9 cellular contexts compared by ENCODE assay signal in genomic region chr15:62742409-62743171, GRCh38.
DNase-seq lines count a peak whose midpoint lies in the region; ATAC-seq and TF ChIP-seq lines count a peak whose summit lies in the region.
"Had no signal": no experiment of that assay in that cellular context is flagged by ENCODE, and none has a peak within 500 bp of the region (broad histone marks: within the 10 kb centered on the region; RNA-seq: fewer than 3 reads in every experiment).

No MANE protein-coding gene starts in this region.

- ATAC-seq in left lobe of liver (peak; percentile 94), HG02642 (IDR thresholded peaks at IDR 0.05; ENCODE audit: poor library complexity, unreplicated experiment) (no peak)

- in situ Hi-C loops in SK-MEL-5 (cut with HindIII; ENCODE audit: low pct_unique_long_range_greater_than_20kb, low sequenced_read_pairs), result no loop called here

- DNase-seq in DMS79 treated with DMSO at 0.1 percent for 48 hours (lab: John Stamatoyannopoulos, UW), result peak; percentile 21
- DNase-seq in DMS79 (lab: John Stamatoyannopoulos, UW), result no peak
- peak; percentile 74 for DNase-seq in SK-MEL-5 (ENCODE audit: low read depth, low spot score)
- DNase-seq in choroid plexus epithelial cell (ENCODE audit: low read depth), result peak; percentile 86
- no peak for DNase-seq in left lobe of liver (ENCODE audit: low spot score)
- DNase-seq in stimulated activated CD4-positive, alpha-beta T cell treated with anti-CD3 and anti-CD28 coated beads, Interleukin-2, amount 100 ng/mL, for 48 hours, result peak; percentile 18 to 19

- no peaks in the 10 kb centered on the region for H3K79me2 ChIP-seq in Loucy (ENCODE audit: insufficient read depth, low read length)

- peak overlapping the region; percentile 99 for H2AFZ ChIP-seq in Loucy (ENCODE audit: low read length)

- H3K4me3 ChIP-seq in Loucy (ENCODE audit: low read length, poor library complexity, severe bottlenecking), result peak overlapping the region; percentile 67
- peak overlapping the region; percentile 35 for H3K4me3 ChIP-seq in choroid plexus epithelial cell (ENCODE audit: low read depth, low read length)
- H3K4me3 ChIP-seq: BLaER1 treated with 17β-estradiol and CSF1 and Interleukin-3, amounts not matched to agents 10 nM and 100 nM had no signal

- no peaks in the 10 kb centered on the region for H3K27me3 ChIP-seq in Loucy (ENCODE audit: insufficient read depth, low read length, poor library complexity, severe bottlenecking)
- H3K27me3 ChIP-seq: BLaER1 treated with 17β-estradiol and CSF1 and Interleukin-3, amounts not matched to agents 10 nM and 100 nM had no signal

- no peaks in the 10 kb centered on the region for H3K9me2 ChIP-seq in Loucy (replicated peaks; ENCODE audit: low read depth, low read length)

- H3K9ac ChIP-seq in Loucy (ENCODE audit: low read depth, low read length, poor library complexity, severe bottlenecking), result peak overlapping the region; percentile 46

- no peaks in the 10 kb centered on the region for H3K9me3 ChIP-seq in Loucy (ENCODE audit: insufficient read depth, low read depth, low read length)
- H3K9me3 ChIP-seq: BLaER1 treated with 17β-estradiol and CSF1 and Interleukin-3, amounts not matched to agents 10 nM and 100 nM had no signal

- peak overlapping the region; percentile 73 for H3K4me2 ChIP-seq in Loucy (ENCODE audit: low read depth, low read length, poor library complexity, severe bottlenecking)
- H3K4me2 ChIP-seq: BLaER1 treated with 17β-estradiol and CSF1 and Interleukin-3, amounts not matched to agents 10 nM and 100 nM had no signal

- peaks cover 4% of the 10 kb centered on the region for H3K4me1 ChIP-seq in Loucy (ENCODE audit: insufficient read depth, low read length, poor library complexity, severe bottlenecking)
- H3K4me1 ChIP-seq: BLaER1 treated with 17β-estradiol and CSF1 and Interleukin-3, amounts not matched to agents 10 nM and 100 nM had no signal

- TF ChIP-seq CTCF in Loucy (conservative IDR thresholded peaks at IDR 0.05; ENCODE audit: low read length), result peak; percentile 89
- peak; percentile 88 for TF ChIP-seq CTCF in choroid plexus epithelial cell (conservative IDR thresholded peaks at IDR 0.05; ENCODE audit: low read depth, low read length)

- no peaks in the 10 kb centered on the region for H3K36me3 ChIP-seq in Loucy (ENCODE audit: insufficient read depth, low read length)

- H3F3A ChIP-seq in Loucy (ENCODE audit: low read depth), result no peaks in the 10 kb centered on the region

- no peaks in the 10 kb centered on the region for H4K20me1 ChIP-seq in Loucy (ENCODE audit: insufficient read depth, low read length, poor library complexity, severe bottlenecking)

Comparison
In these comparisons a context has a peak if more than half of its experiments do, and no peak if none do; other contexts are left out.
1. DNase-seq: peak in DMS79 treated with DMSO at 0.1 percent for 48 hours (single experiment), SK-MEL-5 (single experiment), choroid plexus epithelial cell (single experiment) and stimulated activated CD4-positive, alpha-beta T cell treated with anti-CD3 and anti-CD28 coated beads, Interleukin-2, amount 100 ng/mL, for 48 hours (2 of 2); none in DMS79 (single experiment) and left lobe of liver (single experiment).